ENCODE assay signal across 26 cellular contexts in the genomic region with DNA sequence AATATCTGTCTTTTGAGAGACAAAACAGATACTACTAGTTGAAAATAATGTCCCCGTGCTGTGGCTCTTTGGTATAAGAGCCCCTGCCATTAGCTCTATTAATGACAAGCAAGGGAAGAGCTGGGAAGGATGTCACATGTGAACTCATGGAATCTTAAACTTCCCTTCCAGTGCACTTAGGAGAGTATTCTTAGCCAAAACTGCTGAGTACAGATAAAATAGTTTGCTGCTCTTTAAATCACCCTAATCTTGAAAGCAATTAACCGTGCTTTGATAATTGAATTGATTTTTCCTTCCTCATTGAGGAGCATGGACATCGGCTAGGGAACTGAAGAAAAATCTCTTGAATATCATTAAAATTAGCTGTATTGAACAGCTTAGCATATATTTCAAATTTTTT.
"Had no signal": no experiment of that assay in that cellular context is flagged by ENCODE, and none has a peak within 500 bp of the region (broad histone marks: within the 10 kb centered on the region; RNA-seq: fewer than 3 reads in every experiment).

No MANE protein-coding gene starts in this region.

- H3K4me3 ChIP-seq: neural progenitor cell, ovary, psoas muscle, skin epidermis, smooth muscle cell, spleen, stomach, thoracic aorta, thyroid gland, tibial nerve, upper lobe of left lung, vagina had no signal

- H3K79me2 ChIP-seq: parathyroid adenoma had no signal

- ATAC-seq: natural killer cell; psoas muscle; right cardiac atrium; sciatic nerve; stimulated activated effector memory CD8-positive, alpha-beta T cell treated with anti-CD3 and anti-CD28 coated beads, Interleukin-12 subunit alpha, Interleukin-12 subunit beta, amount 100 ng/mL, for 72 hours; stimulated activated naive B cell treated with anti-CD40 and anti-IgM and Interleukin-4, amounts not matched to agents 10 μg/mL and 1 μg/mL and 100 μg/mL, for 72 hours had no signal

- H3K27me3 ChIP-seq: neural progenitor cell, ovary, stomach, thyroid gland, tibial nerve, upper lobe of left lung, vagina had no signal

- DNase-seq: natural killer cell; occipital lobe; ovary; posterior cingulate gyrus; psoas muscle; right cardiac atrium; spleen; stimulated activated CD4-positive, alpha-beta T cell treated with anti-CD3 and anti-CD28 coated beads, Interleukin-12 subunit alpha, Interleukin-12 subunit beta, amount 100 ng/mL, for 4 hours; stimulated activated CD4-positive, alpha-beta T cell treated with anti-CD3 and anti-CD28 coated beads, Interleukin-1b, Interleukin-23, amount 100 ng/mL, for 48 hours; stimulated activated CD4-positive, alpha-beta T cell treated with anti-CD3 and anti-CD28 coated beads, Interleukin-4, amount 100 ng/mL, for 24 hours; stimulated activated naive B cell treated with anti-CD40 and anti-IgM and Interleukin-4, amounts not matched to agents 10 μg/mL and 1 μg/mL and 100 μg/mL, for 72 hours; stimulated activated naive CD4-positive, alpha-beta T cell treated with Interleukin-2 at 50 U/mL for 16 hours; stomach; thyroid gland; trophoblast cell; upper lobe of left lung had no signal

- H3K4me1 ChIP-seq: neural progenitor cell, parathyroid adenoma, psoas muscle, spleen, stomach, thyroid gland, tibial nerve, upper lobe of left lung, vagina had no signal

- H3K27ac ChIP-seq: neural progenitor cell, ovary, parathyroid adenoma, psoas muscle, skin epidermis, spleen, stomach, thoracic aorta, thyroid gland, tibial nerve, upper lobe of left lung, vagina had no signal

- H3K4me2 ChIP-seq: neural progenitor cell, smooth muscle cell had no signal

- H3K9ac ChIP-seq: neural progenitor cell, parathyroid adenoma had no signal

- H2AFZ ChIP-seq: neural progenitor cell, parathyroid adenoma had no signal

- FAIRE-seq: urothelium cell line had no signal

- H3K9me3 ChIP-seq: ovary, psoas muscle, thoracic aorta, thyroid gland, vagina had no signal

- H3K36me3 ChIP-seq: neural progenitor cell, ovary, spleen, stomach, thoracic aorta, thyroid gland, tibial nerve, upper lobe of left lung, vagina had no signal
